In genomic region chr3:69900331-69900730, GRCh38 we compare ENCODE assay signal across 16 cellular contexts.
DNase-seq lines count a peak whose midpoint lies in the region; ATAC-seq lines count a peak whose summit lies in the region.
"Had no signal": no experiment of that assay in that cellular context is flagged by ENCODE, and none has a peak within 500 bp of the region (broad histone marks: within the 10 kb centered on the region; RNA-seq: fewer than 3 reads in every experiment).

No MANE protein-coding gene starts in this region.

- H2BK12ac ChIP-seq in neuronal stem cell (ENCODE audit: low read length): no peak overlapping the region

- no peak overlapping the region for H3K23ac ChIP-seq in neuronal stem cell (ENCODE audit: low read depth, low read length, poor library complexity)

- no peak overlapping the region for H2AFZ ChIP-seq in neuronal stem cell (ENCODE audit: low read length)

- H3K9ac ChIP-seq in neuronal stem cell (ENCODE audit: low read depth, low read length, poor library complexity): no peak overlapping the region
- H3K9ac ChIP-seq: BLaER1 had no signal

- no peak overlapping the region for H2BK120ac ChIP-seq in neuronal stem cell (ENCODE audit: low read depth, low read length)

- H3K4me1 ChIP-seq in neuronal stem cell (ENCODE audit: control insufficient read depth in 2 of 2, insufficient read depth in 1 of 2, low read depth in 1 of 2, low read length in 2 of 2): peaks cover 0 to 10% of the 10 kb centered on the region in 2 donors
- H3K4me1 ChIP-seq: BLaER1, HAP-1 had no signal

- H2BK5ac ChIP-seq in neuronal stem cell (ENCODE audit: low read length): no peak overlapping the region

- H3K14ac ChIP-seq in neuronal stem cell (ENCODE audit: low read length): no peak overlapping the region

- H4K8ac ChIP-seq in neuronal stem cell (ENCODE audit: low read depth, low read length): no peak overlapping the region

- H2AK5ac ChIP-seq in neuronal stem cell (ENCODE audit: low read depth, low read length): no peak overlapping the region

- H3K27me3 ChIP-seq in neuronal stem cell (ENCODE audit: control insufficient read depth in 3 of 3, insufficient read depth in 3 of 3, low read depth in 1 of 3, low read length in 3 of 3): no peaks in the 10 kb centered on the region
- H3K27me3 ChIP-seq: BLaER1 had no signal

- no peak overlapping the region for H3K4me2 ChIP-seq in neuronal stem cell (ENCODE audit: insufficient read depth, low read length, poor library complexity, severe bottlenecking)
- H3K4me2 ChIP-seq: BLaER1 had no signal

- no peak overlapping the region for H2BK15ac ChIP-seq in neuronal stem cell (ENCODE audit: low read length)

- no CpG with 5 or more reads among the region's 1 CpG for WGBS in neuronal stem cell (ENCODE audit: extremely low coverage in 2 of 2, insufficient read length in 2 of 2, insufficient replicate concordance in 1 of 2), 2 donors

- H3K18ac ChIP-seq in neuronal stem cell (ENCODE audit: low read length): no peak overlapping the region

- DNase-seq in caudate nucleus (lab: John Stamatoyannopoulos, UW): peak in 10 of 61 donors; percentile 10 to 66 (median 27)
- DNase-seq in kidney tubule cell (ENCODE audit: low spot score): peak; percentile 38
- DNase-seq in neuronal stem cell (ENCODE audit: low spot score): no peak
- no peak for DNase-seq in HCEC 1CT
- no peak for DNase-seq in GDM1 (lab: John Stamatoyannopoulos, UW)
- DNase-seq: CD4-positive, CD25-positive, alpha-beta regulatory T cell; CD8-positive, alpha-beta T cell; DMS 273 treated with DMSO at 0.1 percent for 48 hours; DMS79; EL; GF-D8; GOT3 had no signal

- no peaks in the 10 kb centered on the region for H3K36me3 ChIP-seq in neuronal stem cell (replicated peaks in 1 of 2; ENCODE audit: control insufficient read depth in 2 of 2, insufficient read depth in 2 of 2, low read length in 2 of 2)
- H3K36me3 ChIP-seq: BLaER1, HAP-1 had no signal

- no peak for ATAC-seq in HG02885 (IDR thresholded peaks at IDR 0.05; ENCODE audit: poor library complexity, unreplicated experiment)
- ATAC-seq: CD8-positive, alpha-beta T cell had no signal

- H3K9me3 ChIP-seq in neuronal stem cell (replicated peaks in 1 of 2; ENCODE audit: control insufficient read depth in 2 of 2, insufficient read depth in 1 of 2, low read depth in 1 of 2, low read length in 2 of 2): no peaks in the 10 kb centered on the region
- H3K9me3 ChIP-seq: BLaER1, HAP-1 had no signal

- peak overlapping the region; percentile 36 for H3K27ac ChIP-seq in caudate nucleus (ENCODE audit: low read depth, low read length)
- H3K27ac ChIP-seq in neuronal stem cell (replicated peaks; ENCODE audit: low read length): peak overlapping the region; percentile 36
- H3K27ac ChIP-seq: BLaER1, C4-2B had no signal

- H3K4me3 ChIP-seq in neuronal stem cell (ENCODE audit: low read length in 2 of 2): no peak overlapping the region
- H3K4me3 ChIP-seq: BLaER1, HAP-1 had no signal

- no peak overlapping the region for H4K91ac ChIP-seq in neuronal stem cell (ENCODE audit: low read depth, low read length, poor library complexity)

- no peak overlapping the region for H3K4ac ChIP-seq in neuronal stem cell (ENCODE audit: low read length)

- no peaks in the 10 kb centered on the region for H3K79me1 ChIP-seq in neuronal stem cell (ENCODE audit: low read depth, low read length)
